Comparison of ENCODE assay signal across 11 cellular contexts in genomic region chr10:24894309-24894708, GRCh38.
A peak's percentile ranks its signal among the peaks of the same experiment; 100 is the strongest.
DNase-seq lines count a peak whose midpoint lies in the region; ATAC-seq and TF ChIP-seq lines count a peak whose summit lies in the region.
"Had no signal": no experiment of that assay in that cellular context is flagged by ENCODE, and none has a peak within 500 bp of the region (broad histone marks: within the 10 kb centered on the region; RNA-seq: fewer than 3 reads in every experiment).

No MANE protein-coding gene starts in this region.

- peak overlapping the region; percentile 90 for H3K27ac Mint-ChIP-seq in memory B cell

- CTCF ChIA-PET in HEK293T (lab: Yijun Ruan, JAX) = interaction anchor here (0.7 kb wide), 1 partner anchor 36 kb away, joined by 4 read pairs; no protein-coding TSS in a partner anchor

- no peak overlapping the region for H3K4me3 ChIP-seq in AG09309 (ENCODE audit: control insufficient read depth, low read depth, low read length)
- no peak overlapping the region for H3K4me3 ChIP-seq in astrocyte of the cerebellum (ENCODE audit: low read depth, low read length)

- peaks cover 16% of the 10 kb centered on the region for H3K36me3 Mint-ChIP-seq in memory B cell

- DNase-seq in AG09309 (ENCODE audit: low read depth) (peak; percentile 59), HK-2 (ENCODE audit: unreplicated experiment) (peak; percentile 54), astrocyte of the cerebellum (ENCODE audit: low read depth) (peak; percentile 88), memory B cell (ENCODE audit: low spot score in 2 of 2) (no peak), NCI-H69 (lab: John Stamatoyannopoulos, UW) (no peak), HEK293T (ENCODE audit: extremely low spot score) (no peak)
- DNase-seq: NCI-H1048; PC-3; stimulated activated CD4-positive, alpha-beta T cell treated with anti-CD3 and anti-CD28 coated beads, Interleukin-4, amount 100 ng/mL, for 4 hours had no signal

- POLR2A ChIA-PET in HEK293T (lab: Yijun Ruan, JAX) = no interaction called here

- no peaks in the 10 kb centered on the region for H3K27me3 Mint-ChIP-seq in memory B cell

- in situ Hi-C loops in astrocyte of the cerebellum (cut with HindIII; ENCODE audit: low sequenced_read_pairs) = no loop called here

- peak; percentile 24 for ATAC-seq in memory B cell (ENCODE audit: low read depth)
- ATAC-seq in GM19395 (IDR thresholded peaks at IDR 0.05; ENCODE audit: unreplicated experiment) = no peak
- no peak for ATAC-seq in HG02798 (IDR thresholded peaks at IDR 0.05; ENCODE audit: poor library complexity, unreplicated experiment)
- ATAC-seq: PC-3 had no signal

- H3K4me3 Mint-ChIP-seq in memory B cell = peak overlapping the region; percentile 80

- no peak for TF ChIP-seq CTCF in AG09309 (IDR thresholded peaks at IDR 0.05; ENCODE audit: control insufficient read depth, insufficient read depth, low read depth, low read length, missing control alignments)
- TF ChIP-seq CTCF in astrocyte of the cerebellum (IDR thresholded peaks at IDR 0.05; ENCODE audit: low read depth, low read length, missing control alignments) = no peak

- peaks cover 30% of the 10 kb centered on the region for H3K4me1 Mint-ChIP-seq in memory B cell

- peaks cover 2% of the 10 kb centered on the region for H3K9me3 Mint-ChIP-seq in memory B cell

TF ChIP-seq in HEK293T, 16 proteins besides CTCF, POLR2A, EP300 and RAD21:
- TF ChIP-seq FOXA1 (IDR thresholded peaks at IDR 0.05) (no peak), NFRKB (IDR thresholded peaks at IDR 0.05) (no peak), FOXM1 (IDR thresholded peaks at IDR 0.05; ENCODE audit: borderline replicate concordance) (no peak), PKNOX1 (IDR thresholded peaks at IDR 0.05) (no peak), FOXK2 (IDR thresholded peaks at IDR 0.05) (no peak), SP1 (IDR thresholded peaks at IDR 0.05) (no peak)

Comparison
In these comparisons a context has a peak if more than half of its experiments do, and no peak if none do; other contexts are left out.
1. DNase-seq: peak in AG09309 (single experiment), HK-2 (single experiment) and astrocyte of the cerebellum (single experiment); none in memory B cell (0 of 2), NCI-H69 (single experiment) and HEK293T (single experiment).